ENCODE assay signal across 13 cellular contexts in the genomic region with DNA sequence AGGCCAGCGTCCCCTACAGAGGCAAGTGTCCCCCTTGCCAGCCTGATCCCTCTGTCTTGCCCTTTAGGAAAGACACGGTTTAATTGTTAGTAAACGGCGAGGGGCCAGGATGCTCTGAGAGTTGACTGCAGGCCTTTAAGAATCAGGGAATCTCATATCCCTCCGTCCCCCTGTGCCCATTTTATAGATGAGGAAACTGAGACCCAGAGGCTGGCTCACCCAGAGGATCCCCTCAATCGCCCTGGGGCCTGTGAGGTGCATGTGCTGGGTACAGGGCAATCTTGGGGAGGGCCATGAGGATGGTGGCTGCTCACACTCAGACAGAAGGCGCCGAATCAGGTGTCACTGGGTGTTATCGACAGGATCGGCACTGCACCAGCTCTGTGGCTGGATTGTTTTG. TPM values are rescaled to one million over a fixed set of nuclear protein-coding genes. Genes with fewer than 3 reads are reported as not detected.
DNase-seq lines count a peak whose midpoint lies in the region; ATAC-seq and TF ChIP-seq lines count a peak whose summit lies in the region.
"Had no signal": no experiment of that assay in that cellular context is flagged by ENCODE, and none has a peak within 500 bp of the region (broad histone marks: within the 10 kb centered on the region; RNA-seq: fewer than 3 reads in every experiment).

No MANE protein-coding gene starts in this region.

- no peak overlapping the region for H3K27ac ChIP-seq in AG04450 (ENCODE audit: low read depth, low read length)
- H3K27ac ChIP-seq in Panc1 (ENCODE audit: low read length): no peak overlapping the region
- no peak overlapping the region for H3K27ac ChIP-seq in esophagus muscularis mucosa (replicated peaks in 1 of 4)
- no peak overlapping the region for H3K27ac ChIP-seq in neural progenitor cell
- H3K27ac ChIP-seq: neutrophil had no signal

- intact Hi-C loops in Panc1 (cut with micrococcal nuclease; ENCODE audit: unreplicated experiment) (no loop called here), esophagus muscularis mucosa (cut with DNase I) (no loop called here)

- no peaks in the 10 kb centered on the region for H4K20me1 ChIP-seq in neural progenitor cell (ENCODE audit: low read depth)

- no peak for TF ChIP-seq POLR2A in esophagus muscularis mucosa (IDR thresholded peaks at IDR 0.05; ENCODE audit: low read depth)

- H3K36me3 ChIP-seq in Panc1 (ENCODE audit: control insufficient read depth, insufficient read depth, low read length): no peaks in the 10 kb centered on the region
- no peaks in the 10 kb centered on the region for H3K36me3 ChIP-seq in esophagus muscularis mucosa
- no peaks in the 10 kb centered on the region for H3K36me3 ChIP-seq in neural progenitor cell
- H3K36me3 ChIP-seq: neutrophil had no signal

- no peak for TF ChIP-seq EP300 in esophagus muscularis mucosa (IDR thresholded peaks at IDR 0.05)

- no peak for TF ChIP-seq CTCF in AG04450 (IDR thresholded peaks at IDR 0.05; ENCODE audit: low read depth, low read length)
- TF ChIP-seq CTCF in Panc1 (IDR thresholded peaks at IDR 0.05): no peak
- no peak for TF ChIP-seq CTCF in esophagus muscularis mucosa (IDR thresholded peaks at IDR 0.05)
- TF ChIP-seq CTCF in neural progenitor cell (IDR thresholded peaks at IDR 0.05): no peak

- peaks cover 2% of the 10 kb centered on the region for H3K36me3 Mint-ChIP-seq in neural progenitor cell

- H3K9ac ChIP-seq in neural progenitor cell: no peak overlapping the region

- H3K4me3 ChIP-seq in AG04450 (ENCODE audit: low read depth, low read length): peak overlapping the region; percentile 42
- peak overlapping the region; percentile 31 to 48 for H3K4me3 ChIP-seq in Panc1 (ENCODE audit: low read depth in 2 of 2, low read length in 2 of 2)
- H3K4me3 ChIP-seq in esophagus muscularis mucosa: peak overlapping the region in 3 of 4 donors; percentile 41 to 51 (median 46)
- H3K4me3 ChIP-seq in neural progenitor cell: peak overlapping the region; percentile 52

- H3K79me2 ChIP-seq in neural progenitor cell (ENCODE audit: low read depth): no peaks in the 10 kb centered on the region

- POLR2A ChIA-PET in AG04450 (lab: Yijun Ruan, JAX) (no interaction called here), Panc1 (lab: Charles Lee) (no interaction called here)

- no peak for ATAC-seq in Panc1
- no peak for ATAC-seq in GM21576 (IDR thresholded peaks at IDR 0.05; ENCODE audit: unreplicated experiment)
- ATAC-seq: activated CD4-positive, alpha-beta T cell treated with anti-CD3 and anti-CD28 coated beads for 36 hours had no signal

- in situ Hi-C loops in Panc1 (cut with HindIII; ENCODE audit: low pct_unique_long_range_greater_than_20kb, low sequenced_read_pairs): no loop called here
- in situ Hi-C loops in KBM-7 (cut with MboI; ENCODE audit: low pct_unique_long_range_greater_than_20kb, low sequenced_read_pairs): no loop called here

- no peaks in the 10 kb centered on the region for H3F3A ChIP-seq in neural progenitor cell (ENCODE audit: low read depth)

- CTCF ChIA-PET in AG04450 (lab: Charles Lee) (no interaction called here), Panc1 (lab: Charles Lee) (no interaction called here)

- H3K4me1 ChIP-seq in Panc1 (ENCODE audit: control insufficient read depth, insufficient read depth, low read length) (no peaks in the 10 kb centered on the region), esophagus muscularis mucosa (peaks cover 0 to 9% (median 7%) of the 10 kb centered on the region in 4 donors), neural progenitor cell (peaks cover 6% of the 10 kb centered on the region)

- WGBS in esophagus muscularis mucosa: 89% methylated on average over 4 of the region's 10 CpGs

- H3K4me1 Mint-ChIP-seq in neural progenitor cell: peaks cover 25% of the 10 kb centered on the region

- no peaks in the 10 kb centered on the region for H3K27me3 ChIP-seq in AG04450 (ENCODE audit: control insufficient read depth, insufficient read depth, low read length)
- H3K27me3 ChIP-seq in Panc1 (ENCODE audit: control insufficient read depth, insufficient read depth, low read length): no peaks in the 10 kb centered on the region
- H3K27me3 ChIP-seq in esophagus muscularis mucosa: peaks cover 0 to 12% (median 2%) of the 10 kb centered on the region in 4 donors
- H3K27me3 ChIP-seq in neural progenitor cell: no peaks in the 10 kb centered on the region

- H3K27me3 Mint-ChIP-seq in neural progenitor cell (ENCODE audit: insufficient read depth, low read depth): peaks cover 9% of the 10 kb centered on the region

- H3K9me3 ChIP-seq in AG04450 (ENCODE audit: control insufficient read depth, insufficient read depth, low read length) (no peaks in the 10 kb centered on the region), Panc1 (ENCODE audit: control insufficient read depth, insufficient read depth, low read depth, low read length) (no peaks in the 10 kb centered on the region), esophagus muscularis mucosa (no peaks in the 10 kb centered on the region), neural progenitor cell (ENCODE audit: low read depth) (no peaks in the 10 kb centered on the region)
- H3K9me3 ChIP-seq: neutrophil had no signal

- BruUV-seq in Panc1 (replicated peaks; lab: Mats Ljungman, UMichigan): no TSS peak

- DNase-seq in AG04450 (ENCODE audit: low read depth, low spot score) (no peak), Panc1 (ENCODE audit: low read depth, low spot score) (no peak), esophagus muscularis mucosa (ENCODE audit: extremely low spot score) (no peak), neural progenitor cell (ENCODE audit: low spot score) (peak; percentile 18), middle frontal gyrus (ENCODE audit: extremely low spot score, low spot score) (no peak), KBM-7 (no peak)
- DNase-seq in stimulated activated CD8-positive, alpha-beta memory T cell treated with anti-CD3 and anti-CD28 coated beads, Interleukin-4, amount 100 ng/mL, for 48 hours: no peak
- DNase-seq: GOT3, MV-4-11 had no signal

- peak overlapping the region; percentile 76 for H3K4me2 ChIP-seq in neural progenitor cell

- no peak overlapping the region for H3K27ac Mint-ChIP-seq in neural progenitor cell
- H3K27ac Mint-ChIP-seq: activated CD4-positive, alpha-beta T cell treated with anti-CD3 and anti-CD28 coated beads for 36 hours; T-helper 1 cell treated with Interleukin-12 subunit alpha and Interleukin-12 subunit beta and Interleukin-4 antibody, amounts not matched to agents 30 μg/mL and 1 μg/mL, for 36 hours had no signal

- H3K9me3 Mint-ChIP-seq in neural progenitor cell: peaks cover 26% of the 10 kb centered on the region
- H3K9me3 Mint-ChIP-seq: T-helper 1 cell treated with Interleukin-12 subunit alpha and Interleukin-12 subunit beta and Interleukin-4 antibody, amounts not matched to agents 30 μg/mL and 1 μg/mL, for 36 hours had no signal

- H3K4me3 Mint-ChIP-seq in neural progenitor cell: peak overlapping the region; percentile 59
- H3K4me3 Mint-ChIP-seq: activated CD4-positive, alpha-beta T cell treated with anti-CD3 and anti-CD28 coated beads for 36 hours; T-helper 1 cell treated with Interleukin-12 subunit alpha and Interleukin-12 subunit beta and Interleukin-4 antibody, amounts not matched to agents 30 μg/mL and 1 μg/mL, for 36 hours had no signal

- H2AFZ ChIP-seq in neural progenitor cell (replicated peaks): no peak overlapping the region

RNA-seq across cellular contexts. Expression of a gene that starts 0.6 kb away (rescaled TPM):
- 8.7 and 10.3 TPM in 2 replicates for polyA plus RNA-seq in AG04450 (2011; rRNA removed)
- 7.9 and 8.1 TPM in 2 replicates for polyA minus RNA-seq in AG04450 (2011; rRNA and poly(A)+ RNA removed)
- 5.4 TPM for total RNA-seq in Panc1 (2021; ENCODE audit: unreplicated experiment)
- polyA plus RNA-seq in Panc1 (2012; ENCODE audit: insufficient read length): 5.4 TPM
- total RNA-seq in esophagus muscularis mucosa: 1 to 10 TPM; 2.5 to 3.7 (median 3.0) TPM
- total RNA-seq in neural progenitor cell (ENCODE audit: low replicate concordance): 14.0 and 14.8 TPM in 2 replicates
